8 cellular contexts compared by ENCODE assay signal in the genomic region with DNA sequence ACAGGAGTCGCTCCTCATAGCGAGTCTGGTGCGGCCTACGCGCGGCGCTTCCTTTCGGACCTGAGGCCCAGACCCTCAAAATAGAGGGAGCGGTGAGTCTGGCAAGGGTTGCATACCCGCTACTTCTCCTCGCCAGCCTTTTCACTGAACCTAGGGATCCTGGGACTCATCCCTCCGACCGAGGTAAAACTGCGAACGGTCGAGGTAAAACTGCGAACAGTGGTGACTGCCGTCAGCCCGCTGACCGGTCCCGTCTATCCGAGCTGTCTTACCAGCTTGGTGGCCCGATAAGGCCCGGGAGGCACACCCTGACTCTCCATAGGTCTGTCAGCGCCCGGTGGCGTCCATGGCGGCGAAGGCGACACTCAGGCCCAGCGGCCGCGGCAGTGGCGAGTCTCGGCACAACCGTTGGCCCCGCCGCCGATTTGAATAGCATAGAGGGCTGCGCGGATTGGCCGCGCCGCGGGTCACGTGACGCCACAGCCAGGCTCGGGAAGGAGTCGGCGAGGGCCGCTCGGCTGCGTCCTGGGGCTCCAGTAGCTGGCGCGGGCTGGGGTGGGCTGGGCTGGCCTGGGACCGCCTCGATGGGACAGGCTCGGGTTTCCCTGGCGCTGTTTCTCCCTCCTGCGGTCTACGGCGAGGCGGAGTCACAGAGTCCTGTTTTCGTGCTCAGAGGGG. TPM values are rescaled to one million over a fixed set of nuclear protein-coding genes. Genes with fewer than 3 reads are reported as not detected.
A peak's percentile ranks its signal among the peaks of the same experiment; 100 is the strongest.
DNase-seq lines count a peak whose midpoint lies in the region; ATAC-seq and TF ChIP-seq lines count a peak whose summit lies in the region.

A gene with protein sequence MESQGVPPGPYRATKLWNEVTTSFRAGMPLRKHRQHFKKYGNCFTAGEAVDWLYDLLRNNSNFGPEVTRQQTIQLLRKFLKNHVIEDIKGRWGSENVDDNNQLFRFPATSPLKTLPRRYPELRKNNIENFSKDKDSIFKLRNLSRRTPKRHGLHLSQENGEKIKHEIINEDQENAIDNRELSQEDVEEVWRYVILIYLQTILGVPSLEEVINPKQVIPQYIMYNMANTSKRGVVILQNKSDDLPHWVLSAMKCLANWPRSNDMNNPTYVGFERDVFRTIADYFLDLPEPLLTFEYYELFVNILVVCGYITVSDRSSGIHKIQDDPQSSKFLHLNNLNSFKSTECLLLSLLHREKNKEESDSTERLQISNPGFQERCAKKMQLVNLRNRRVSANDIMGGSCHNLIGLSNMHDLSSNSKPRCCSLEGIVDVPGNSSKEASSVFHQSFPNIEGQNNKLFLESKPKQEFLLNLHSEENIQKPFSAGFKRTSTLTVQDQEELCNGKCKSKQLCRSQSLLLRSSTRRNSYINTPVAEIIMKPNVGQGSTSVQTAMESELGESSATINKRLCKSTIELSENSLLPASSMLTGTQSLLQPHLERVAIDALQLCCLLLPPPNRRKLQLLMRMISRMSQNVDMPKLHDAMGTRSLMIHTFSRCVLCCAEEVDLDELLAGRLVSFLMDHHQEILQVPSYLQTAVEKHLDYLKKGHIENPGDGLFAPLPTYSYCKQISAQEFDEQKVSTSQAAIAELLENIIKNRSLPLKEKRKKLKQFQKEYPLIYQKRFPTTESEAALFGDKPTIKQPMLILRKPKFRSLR (minus strand): TSS at position 403 of the 678 bp plus-strand sequence. CDS start 83 bp downstream, at position 320.

- H3K27ac ChIP-seq in ascending aorta: peak within 1 kb of the TSS; percentile 25 to 39

- H3K4me1 ChIP-seq in ascending aorta: peaks cover 2 to 7% of the 10 kb centered on the region in 2 donors

- ATAC-seq in HG02852 (IDR thresholded peaks at IDR 0.05; ENCODE audit: unreplicated experiment) (peak; percentile 96), T-helper 17 cell (peak; percentile 94)

- no peaks in the 10 kb centered on the region for H3K36me3 ChIP-seq in ascending aorta

- peak within 1 kb of the TSS; percentile 90 for H3K4me3 Mint-ChIP-seq in T-helper 17 cell

- H3K36me3 Mint-ChIP-seq in T-helper 17 cell (ENCODE audit: low read depth): no peaks in the 10 kb centered on the region

- peak; percentile 91 for DNase-seq in GM13977 (ENCODE audit: low spot score)
- DNase-seq in NCI-H146 (lab: John Stamatoyannopoulos, UW): peak; percentile 94
- DNase-seq in T-helper 17 cell: peak; percentile 57 to 74 (median 69)
- peak; percentile 86 to 96 for DNase-seq in ascending aorta (ENCODE audit: low spot score in 2 of 2)
- DNase-seq in hepatic stellate cell (ENCODE audit: low spot score): peak; percentile 94
- DNase-seq in renal cortical epithelial cell (ENCODE audit: low read depth): peak; percentile 82
- DNase-seq in NK-92 treated with Interleukin-12 subunit alpha and Interleukin-12 subunit beta, amount 100 ng/mL, for 24 hours (lab: John Stamatoyannopoulos, UW): no peak

- peaks cover 5% of the 10 kb centered on the region for H3K27me3 Mint-ChIP-seq in T-helper 17 cell

- H3K4me3 ChIP-seq in ascending aorta: peak within 1 kb of the TSS; percentile 59 to 69

- intact Hi-C loops in ascending aorta (cut with DNase I): loop anchor here (5.0 kb wide), 1 partner anchor 370 kb away; no protein-coding TSS in a partner anchor

- H3K27ac Mint-ChIP-seq in T-helper 17 cell: peak within 1 kb of the TSS; percentile 59

- peaks cover 20% of the 10 kb centered on the region for H3K4me1 Mint-ChIP-seq in T-helper 17 cell

- H3K9me3 ChIP-seq in T-helper 17 cell (ENCODE audit: control insufficient read depth, low read length, poor library complexity, severe bottlenecking): no peaks in the 10 kb centered on the region
- H3K9me3 ChIP-seq in ascending aorta: no peaks in the 10 kb centered on the region

- H3K27me3 ChIP-seq in ascending aorta: no peaks in the 10 kb centered on the region

- TF ChIP-seq CTCF in GM13977 (IDR thresholded peaks at IDR 0.05; ENCODE audit: extremely low read depth, insufficient read depth, missing control alignments): no peak
- TF ChIP-seq CTCF in ascending aorta (IDR thresholded peaks at IDR 0.05): peak in 1 of 3 experiments; percentile 5

- in situ Hi-C loops in GM13977 (cut with MboI; ENCODE audit: low pct_unique_long_range_greater_than_20kb, low sequenced_read_pairs, unreplicated experiment): no loop called here

RNA-seq across cellular contexts. Expression of the gene that starts here (rescaled TPM):
- total RNA-seq in T-helper 17 cell (under 1 TPM in 1 of 2 donors, not detected in 1; 0.16 TPM), ascending aorta (not detected), renal cortical epithelial cell (0.85 and 17.4 TPM in 2 replicates)

Comparison
In these comparisons a context has a peak if more than half of its experiments do, and no peak if none do; other contexts are left out.
1. Peak in DNase-seq and ATAC-seq in T-helper 17 cell; RNA of the gene not detected or under 1 TPM.
2. Peak in DNase-seq, H3K4me3 ChIP-seq and H3K27ac ChIP-seq in ascending aorta; RNA of the gene not detected or under 1 TPM.